In genomic region chr1:60978421-60979357, GRCh38 we compare ENCODE assay signal across 8 cellular contexts.
DNase-seq lines count a peak whose midpoint lies in the region; ATAC-seq lines count a peak whose summit lies in the region.

No MANE protein-coding gene starts in this region.

- DNase-seq in NOMO-1 treated with DMSO at 0.1 percent for 48 hours (lab: John Stamatoyannopoulos, UW; ENCODE audit: unreplicated experiment): peak; percentile 4
- DNase-seq in NOMO-1 treated with dmso at 0.1 percent for 144 hours (lab: John Stamatoyannopoulos, UW; ENCODE audit: unreplicated experiment): no peak
- peak; percentile 62 for DNase-seq in NCI-H2029 treated with DMSO at 0.1 percent for 48 hours (lab: John Stamatoyannopoulos, UW)
- DNase-seq in activated T-cell treated with anti-CD3 and anti-CD28 coated beads, Interleukin-2, amount 50 U/mL, for 1 hour: peak; percentile 29
- no peak for DNase-seq in left cardiac atrium
- DNase-seq in stimulated activated effector memory CD8-positive, alpha-beta T cell treated with anti-CD3 and anti-CD28 coated beads, Interleukin-12 subunit alpha, Interleukin-12 subunit beta, amount 100 ng/mL, for 72 hours (ENCODE audit: low spot score in 2 of 2): peak in 1 of 2 donors; percentile 60
- DNase-seq in OCI-M2 (lab: John Stamatoyannopoulos, UW; ENCODE audit: unreplicated experiment): no peak

- no peaks in the 10 kb centered on the region for H3K36me3 Mint-ChIP-seq in stimulated activated effector memory CD8-positive, alpha-beta T cell treated with anti-CD3 and anti-CD28 coated beads, Interleukin-12 subunit alpha, Interleukin-12 subunit beta, amount 100 ng/mL, for 72 hours

- no peak overlapping the region for H3K4me3 Mint-ChIP-seq in stimulated activated effector memory CD8-positive, alpha-beta T cell treated with anti-CD3 and anti-CD28 coated beads, Interleukin-12 subunit alpha, Interleukin-12 subunit beta, amount 100 ng/mL, for 72 hours

- peaks cover 13% of the 10 kb centered on the region for H3K4me1 Mint-ChIP-seq in stimulated activated effector memory CD8-positive, alpha-beta T cell treated with anti-CD3 and anti-CD28 coated beads, Interleukin-12 subunit alpha, Interleukin-12 subunit beta, amount 100 ng/mL, for 72 hours

- no peak overlapping the region for H3K27ac Mint-ChIP-seq in stimulated activated effector memory CD8-positive, alpha-beta T cell treated with anti-CD3 and anti-CD28 coated beads, Interleukin-12 subunit alpha, Interleukin-12 subunit beta, amount 100 ng/mL, for 72 hours

- no peaks in the 10 kb centered on the region for H3K9me3 Mint-ChIP-seq in stimulated activated effector memory CD8-positive, alpha-beta T cell treated with anti-CD3 and anti-CD28 coated beads, Interleukin-12 subunit alpha, Interleukin-12 subunit beta, amount 100 ng/mL, for 72 hours

- intact Hi-C loops in left cardiac atrium (cut with DNase I): loop anchor here (10.0 kb wide), 2 partner anchors 476 to 666 kb away; no protein-coding TSS in a partner anchor

- peak; percentile 70 for ATAC-seq in HG02571 (IDR thresholded peaks at IDR 0.05; ENCODE audit: unreplicated experiment)
- ATAC-seq in left cardiac atrium: peak; percentile 60 to 72
- peak; percentile 86 for ATAC-seq in stimulated activated effector memory CD8-positive, alpha-beta T cell treated with anti-CD3 and anti-CD28 coated beads, Interleukin-12 subunit alpha, Interleukin-12 subunit beta, amount 100 ng/mL, for 72 hours

Comparison
In these comparisons a context has a peak if more than half of its experiments do, and no peak if none do; other contexts are left out.
1. DNase-seq: peak in NOMO-1 treated with DMSO at 0.1 percent for 48 hours (single experiment), NCI-H2029 treated with DMSO at 0.1 percent for 48 hours (single experiment) and activated T-cell treated with anti-CD3 and anti-CD28 coated beads, Interleukin-2, amount 50 U/mL, for 1 hour (single experiment); none in NOMO-1 treated with dmso at 0.1 percent for 144 hours (single experiment), left cardiac atrium (single experiment) and OCI-M2 (single experiment).
2. Peak in every context shown above with its lines, with median percentiles within 50 percentile points of each other: ATAC-seq.